ENCODE assay signal across 14 cellular contexts in the genomic region with DNA sequence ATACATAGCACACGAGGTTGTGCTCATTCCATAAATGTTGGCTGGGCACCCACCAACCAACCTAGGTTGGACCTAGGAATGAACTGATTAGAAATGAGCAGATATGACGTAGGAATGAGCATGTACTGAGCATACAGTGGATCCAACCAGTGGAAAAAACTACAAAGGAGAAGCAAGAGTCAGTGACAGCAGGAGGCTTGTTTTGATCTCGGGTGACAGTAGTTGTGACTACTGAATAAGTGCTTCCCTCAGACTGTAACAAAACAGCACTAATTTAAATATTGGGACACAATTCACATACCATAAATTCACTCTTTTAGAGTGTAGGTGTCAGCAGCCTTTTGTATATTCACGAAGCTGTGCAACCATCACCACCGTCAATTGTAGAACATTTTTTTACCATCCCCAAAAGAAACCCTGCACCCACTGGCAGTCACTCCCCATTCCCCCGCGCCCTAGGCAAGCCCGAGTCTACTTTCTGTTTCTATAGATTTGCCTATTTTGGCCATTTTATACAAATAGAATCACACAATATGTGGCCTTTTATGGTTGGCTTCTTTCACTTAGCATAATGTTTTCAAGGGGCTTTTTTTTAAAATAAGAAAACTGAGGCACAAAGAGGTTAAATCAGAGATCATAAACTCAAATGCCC. TPM values are rescaled to one million over a fixed set of nuclear protein-coding genes. Genes with fewer than 3 reads are reported as not detected.
DNase-seq lines count a peak whose midpoint lies in the region; ATAC-seq and TF ChIP-seq lines count a peak whose summit lies in the region.
"Had no signal": no experiment of that assay in that cellular context is flagged by ENCODE, and none has a peak within 500 bp of the region (broad histone marks: within the 10 kb centered on the region; RNA-seq: fewer than 3 reads in every experiment).

No MANE protein-coding gene starts in this region.

- WGBS in adrenal gland, 4 donors: 88 to 92% (median 90%) methylated on average over 8 of the region's 8 CpGs

- TF ChIP-seq POLR2A in adrenal gland (IDR thresholded peaks at IDR 0.05): no peak

- H3K9me3 ChIP-seq in adrenal gland (replicated peaks in 1 of 3): no peaks in the 10 kb centered on the region
- H3K9me3 ChIP-seq in BE2C: no peaks in the 10 kb centered on the region
- H3K9me3 ChIP-seq in right atrium auricular region: no peaks in the 10 kb centered on the region
- H3K9me3 ChIP-seq: esophagus squamous epithelium, pancreas had no signal

- H3K4me3 ChIP-seq in GM06990 (replicated peaks; ENCODE audit: low read depth, low read length): peak overlapping the region; percentile 33; the same call in 1 of the 2 replicates
- H3K4me3 ChIP-seq in adrenal gland: no peak overlapping the region
- H3K4me3 ChIP-seq in BE2C (ENCODE audit: low read depth, low read length): no peak overlapping the region
- no peak overlapping the region for H3K4me3 ChIP-seq in right atrium auricular region
- H3K4me3 ChIP-seq: coronary artery, esophagus squamous epithelium, pancreas had no signal

- H3K27me3 ChIP-seq in GM06990 (replicated peaks; ENCODE audit: control insufficient read depth, insufficient read depth, low read length): no peaks in the 10 kb centered on the region
- H3K27me3 ChIP-seq in adrenal gland: no peaks in the 10 kb centered on the region
- no peaks in the 10 kb centered on the region for H3K27me3 ChIP-seq in BE2C
- no peaks in the 10 kb centered on the region for H3K27me3 ChIP-seq in right atrium auricular region
- H3K27me3 ChIP-seq: esophagus squamous epithelium, pancreas had no signal

- H3K36me3 ChIP-seq in GM06990 (ENCODE audit: control insufficient read depth, insufficient read depth, low read length) (peaks cover 3% of the 10 kb centered on the region), adrenal gland (replicated peaks in 1 of 2) (no peaks in the 10 kb centered on the region), BE2C (no peaks in the 10 kb centered on the region), right atrium auricular region (peaks cover 8% of the 10 kb centered on the region)
- H3K36me3 ChIP-seq: pancreas had no signal

- no peak for TF ChIP-seq CTCF in GM06990 (IDR thresholded peaks at IDR 0.05; ENCODE audit: insufficient read depth, low read length, poor library complexity, severe bottlenecking)
- TF ChIP-seq CTCF in adrenal gland (IDR thresholded peaks at IDR 0.05): no peak
- TF ChIP-seq CTCF in BE2C (IDR thresholded peaks at IDR 0.05; ENCODE audit: low read depth, low read length): no peak
- TF ChIP-seq CTCF in right atrium auricular region (IDR thresholded peaks at IDR 0.05): no peak

- no peak overlapping the region for H3K27ac ChIP-seq in adrenal gland
- no peak overlapping the region for H3K27ac ChIP-seq in right atrium auricular region
- H3K27ac ChIP-seq: coronary artery, esophagus squamous epithelium, pancreas had no signal

- DNase-seq in GM06990 (ENCODE audit: extremely low read depth, insufficient read length) (no peak), adrenal gland (no peak), CD1c-positive myeloid dendritic cell (ENCODE audit: extremely low spot score) (no peak), BE2C (no peak), right atrium auricular region (ENCODE audit: low spot score) (no peak)
- DNase-seq: esophagus squamous epithelium, NCI-H1092, NCI-H526, pancreas, SHP77 had no signal

- intact Hi-C loops in adrenal gland (cut with DNase I): no loop called here

- peaks cover 0 to under 1% of the 10 kb centered on the region in 2 donors for H3K4me1 ChIP-seq in adrenal gland (replicated peaks in 1 of 2)
- H3K4me1 ChIP-seq in BE2C: no peaks in the 10 kb centered on the region
- peaks cover 0 to 3% of the 10 kb centered on the region in 2 donors for H3K4me1 ChIP-seq in right atrium auricular region
- H3K4me1 ChIP-seq: pancreas had no signal

- ATAC-seq in GM19395 (IDR thresholded peaks at IDR 0.05; ENCODE audit: unreplicated experiment) (peak; percentile 58), HG02852 (IDR thresholded peaks at IDR 0.05; ENCODE audit: unreplicated experiment) (peak; percentile 51), HG03520 (IDR thresholded peaks at IDR 0.05; ENCODE audit: unreplicated experiment) (peak; percentile 49)
- ATAC-seq: pancreas had no signal

RNA-seq across cellular contexts. Expression of gene VAC14, which starts 7.0 kb away (rescaled TPM):
- total RNA-seq in adrenal gland: 10 to 100 TPM; 31.0 to 74.8 (median 50.1) TPM
- polyA plus RNA-seq in adrenal gland: 10 to 100 TPM; 24.6 to 74.3 (median 66.2) TPM
- 24.1 TPM for polyA plus RNA-seq in BE2C (2012; ENCODE audit: insufficient read depth, insufficient read length, low read depth)
- total RNA-seq in right atrium auricular region: 10 to 100 TPM; 22.1 to 26.5 TPM
